1 cellular context compared by ENCODE assay signal in genomic region chr10:10438335-10439123, GRCh38.
TF ChIP-seq lines count a peak whose summit lies in the region.

No MANE protein-coding gene starts in this region.

TF ChIP-seq in H1, 55 proteins besides CTCF, POLR2A, EP300 and RAD21 (continued from another document):
- no peak for TF ChIP-seq CHD7 (IDR thresholded peaks at IDR 0.05; ENCODE audit: insufficient replicate concordance, low read length)
- TF ChIP-seq GTF2F1 (IDR thresholded peaks at IDR 0.05; ENCODE audit: borderline replicate concordance, low read depth, low read length), result no peak
- TF ChIP-seq TAF1 (IDR thresholded peaks at IDR 0.05; ENCODE audit: low read depth, low read length), result no peak
- TF ChIP-seq MAX (IDR thresholded peaks at IDR 0.05), result no peak
- no peak for TF ChIP-seq KDM1A (IDR thresholded peaks at IDR 0.05; ENCODE audit: borderline replicate concordance, low read length)
- TF ChIP-seq SIRT6 (IDR thresholded peaks at IDR 0.05; ENCODE audit: low read length), result no peak
- no peak for TF ChIP-seq RBBP5 (IDR thresholded peaks at IDR 0.05; ENCODE audit: borderline replicate concordance, low read depth, low read length)
- TF ChIP-seq NRF1 (IDR thresholded peaks at IDR 0.05; ENCODE audit: low read depth, low read length), result no peak
